In genomic region chr14:37491076-37491475, GRCh38 we compare ENCODE assay signal across 26 cellular contexts.
"Had no signal": no experiment of that assay in that cellular context is flagged by ENCODE, and none has a peak within 500 bp of the region (broad histone marks: within the 10 kb centered on the region; RNA-seq: fewer than 3 reads in every experiment).

No MANE protein-coding gene starts in this region.

- H3K4me3 ChIP-seq: colonic mucosa, coronary artery, dorsolateral prefrontal cortex, esophagus muscularis mucosa, esophagus squamous epithelium, gastrocnemius medialis, gastroesophageal sphincter, heart left ventricle had no signal

- H3K36me3 ChIP-seq: colonic mucosa, esophagus muscularis mucosa, esophagus squamous epithelium, gastrocnemius medialis, gastroesophageal sphincter, heart left ventricle had no signal

- H3K27ac ChIP-seq: colonic mucosa, coronary artery, dorsolateral prefrontal cortex, epithelial cell of prostate, esophagus muscularis mucosa, esophagus squamous epithelium, foreskin keratinocyte, gastrocnemius medialis, gastroesophageal sphincter, heart left ventricle had no signal

- ATAC-seq: effector memory CD8-positive, alpha-beta T cell; esophagus mucosa; foreskin keratinocyte; gastrocnemius medialis; gastroesophageal sphincter; heart left ventricle had no signal

- H3K9me3 ChIP-seq: colonic mucosa, esophagus squamous epithelium, gastrocnemius medialis had no signal

- DNase-seq: colonic mucosa; cortex of kidney; dermis blood vessel endothelial cell; dorsolateral prefrontal cortex; effector CD4-positive, alpha-beta T cell; effector CD8-positive, alpha-beta T cell; effector memory CD4-positive, alpha-beta T cell; effector memory CD8-positive, alpha-beta T cell; endodermal cell; erythroblast; esophagus squamous epithelium; foreskin fibroblast; foreskin keratinocyte; foreskin melanocyte; gastrocnemius medialis; glutamatergic neuron; head of caudate nucleus; heart left ventricle had no signal

- H3K27me3 ChIP-seq: colonic mucosa, dorsolateral prefrontal cortex, esophagus muscularis mucosa, esophagus squamous epithelium, gastrocnemius medialis, gastroesophageal sphincter, heart left ventricle had no signal

- FAIRE-seq: colon, endometrium, endothelial cell of umbilical vein had no signal

- H3K4me1 ChIP-seq: colonic mucosa, esophagus muscularis mucosa, esophagus squamous epithelium, foreskin keratinocyte, gastrocnemius medialis, gastroesophageal sphincter, heart left ventricle had no signal
